In the genomic region with DNA sequence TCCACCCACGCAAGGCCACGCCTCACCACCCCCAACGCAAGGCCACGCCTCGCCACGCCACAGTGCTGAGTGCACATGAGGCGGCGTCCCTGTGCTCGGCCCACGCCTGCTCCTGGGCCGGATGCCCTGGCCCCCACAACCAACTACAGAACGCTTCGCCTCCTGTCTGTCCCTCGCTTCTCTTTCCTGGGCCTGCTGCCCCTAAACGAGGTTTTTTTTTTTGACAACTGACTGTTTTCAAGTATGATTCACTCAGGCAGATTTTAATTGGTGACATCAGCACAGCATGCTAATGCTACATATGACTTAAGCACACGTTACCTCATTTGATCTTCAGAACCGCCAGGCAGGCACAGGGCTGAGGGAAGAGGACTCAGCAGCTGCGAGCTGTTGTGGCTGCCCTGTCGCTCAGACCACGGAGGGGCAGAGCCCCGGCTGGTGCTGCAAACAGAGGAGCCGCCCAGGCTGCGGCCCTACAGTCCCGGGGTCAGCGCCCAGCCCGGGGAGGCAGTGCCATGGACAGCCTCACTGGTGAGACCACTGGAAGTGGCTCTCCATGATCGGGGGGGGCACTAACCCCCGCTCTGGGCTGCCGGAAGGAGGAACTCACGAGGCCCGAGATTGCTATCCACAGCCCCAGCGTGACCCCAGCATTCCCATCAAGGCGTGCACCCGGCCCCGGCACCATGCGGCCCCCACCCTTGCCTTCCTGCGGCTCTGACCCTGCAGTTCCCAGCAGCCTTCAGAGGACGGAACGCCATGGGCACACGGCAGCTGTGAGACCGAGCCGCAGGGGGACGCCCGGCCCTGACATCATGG, we compare ENCODE assay signal across 8 cellular contexts.
DNase-seq lines count a peak whose midpoint lies in the region; ATAC-seq and TF ChIP-seq lines count a peak whose summit lies in the region.

No MANE protein-coding gene starts in this region.

- no peak for TF ChIP-seq CTCF in right atrium auricular region (IDR thresholded peaks at IDR 0.05)

- ATAC-seq in activated T-helper 17 cell treated with anti-CD3 and anti-CD28 coated beads, Interleukin-2, amount 50 U/mL, for 72 hours (replicated peaks), result peak; percentile 87

- H3K27ac Mint-ChIP-seq in activated T-helper 17 cell treated with anti-CD3 and anti-CD28 coated beads, Interleukin-2, amount 50 U/mL, for 72 hours, result no peak overlapping the region

- peak overlapping the region; percentile 10 to 28 for H3K4me3 ChIP-seq in right atrium auricular region

- peaks cover 0 to 25% of the 10 kb centered on the region in 2 donors for H3K4me1 ChIP-seq in right atrium auricular region

- H3K27ac ChIP-seq in right atrium auricular region, result peak overlapping the region; percentile 69 to 73

- H3K36me3 Mint-ChIP-seq in activated T-helper 17 cell treated with anti-CD3 and anti-CD28 coated beads, Interleukin-2, amount 50 U/mL, for 72 hours (ENCODE audit: low read depth), result no peaks in the 10 kb centered on the region

- no peaks in the 10 kb centered on the region for H3K36me3 ChIP-seq in right atrium auricular region

- H3K4me1 Mint-ChIP-seq in activated T-helper 17 cell treated with anti-CD3 and anti-CD28 coated beads, Interleukin-2, amount 50 U/mL, for 72 hours, result peaks cover 8% of the 10 kb centered on the region

- no peaks in the 10 kb centered on the region for H3K27me3 ChIP-seq in right atrium auricular region

- H3K9me3 ChIP-seq in right atrium auricular region, result peaks cover 0 to 7% of the 10 kb centered on the region in 2 donors

- H3K9me3 Mint-ChIP-seq in activated T-helper 17 cell treated with anti-CD3 and anti-CD28 coated beads, Interleukin-2, amount 50 U/mL, for 72 hours, result peaks cover 4% of the 10 kb centered on the region

- no peaks in the 10 kb centered on the region for H3K27me3 Mint-ChIP-seq in activated T-helper 17 cell treated with anti-CD3 and anti-CD28 coated beads, Interleukin-2, amount 50 U/mL, for 72 hours

- H3K4me3 Mint-ChIP-seq in activated T-helper 17 cell treated with anti-CD3 and anti-CD28 coated beads, Interleukin-2, amount 50 U/mL, for 72 hours, result peak overlapping the region; percentile 22

- DNase-seq in activated gamma-delta T cell treated with Interleukin-2 at 50 U/mL for 16 hours (peak; percentile 29), activated gamma-delta T cell (lab: John Stamatoyannopoulos, UW) (no peak), KG1 (lab: John Stamatoyannopoulos, UW) (peak; percentile 16), right atrium auricular region (ENCODE audit: low spot score) (peak; percentile 73), NCI-H187 treated with DMSO at 0.1 percent for 48 hours (lab: John Stamatoyannopoulos, UW) (no peak), occipital lobe (lab: John Stamatoyannopoulos, UW) (no peak)
- DNase-seq in stimulated activated CD4-positive, alpha-beta T cell treated with anti-CD3 and anti-CD28 coated beads, Interleukin-1b, Interleukin-23, amount 100 ng/mL, for 4 hours (ENCODE audit: low read depth in 2 of 2), result peak; percentile 25 to 27

Comparison
In these comparisons a context has a peak if more than half of its experiments do, and no peak if none do; other contexts are left out.
1. DNase-seq: peak in activated gamma-delta T cell treated with Interleukin-2 at 50 U/mL for 16 hours (single experiment), KG1 (single experiment), right atrium auricular region (single experiment) and stimulated activated CD4-positive, alpha-beta T cell treated with anti-CD3 and anti-CD28 coated beads, Interleukin-1b, Interleukin-23, amount 100 ng/mL, for 4 hours (2 of 2); none in activated gamma-delta T cell (single experiment), NCI-H187 treated with DMSO at 0.1 percent for 48 hours (single experiment) and occipital lobe (single experiment).